Comparison of ENCODE assay signal across 20 cellular contexts in genomic region chrX:45632506-45632905, GRCh38.
DNase-seq lines count a peak whose midpoint lies in the region; ATAC-seq, FAIRE-seq and TF ChIP-seq lines count a peak whose summit lies in the region.
"Had no signal": no experiment of that assay in that cellular context is flagged by ENCODE, and none has a peak within 500 bp of the region (broad histone marks: within the 10 kb centered on the region; RNA-seq: fewer than 3 reads in every experiment).

No MANE protein-coding gene starts in this region.

- no peak for TF ChIP-seq POLR2A in H1 (IDR thresholded peaks at IDR 0.05; ENCODE audit: control extremely low read depth in 1 of 2, low read depth in 2 of 2, low read length in 2 of 2)

- TF ChIP-seq EP300 in H1 (IDR thresholded peaks at IDR 0.05; ENCODE audit: borderline replicate concordance in 1 of 2, low read depth in 2 of 2, low read length in 2 of 2), result no peak

- H3K36me3 ChIP-seq in Loucy (ENCODE audit: insufficient read depth, low read length), result no peaks in the 10 kb centered on the region
- no peaks in the 10 kb centered on the region for H3K36me3 ChIP-seq in H1 (ENCODE audit: control insufficient read depth in 2 of 4, insufficient read depth in 4 of 4, low read length in 3 of 4)
- H3K36me3 ChIP-seq in trophoblast cell (ENCODE audit: control insufficient read depth in 1 of 2, insufficient read depth in 2 of 2, low read length in 2 of 2), result no peaks in the 10 kb centered on the region
- H3K36me3 ChIP-seq: BE2C, HAP-1 had no signal

- H2BK5ac ChIP-seq in H1 (ENCODE audit: low read depth, low read length) (no peak overlapping the region), trophoblast cell (ENCODE audit: low read depth, low read length, poor library complexity) (no peak overlapping the region)

- CTCF ChIA-PET in H1 (lab: Charles Lee; ENCODE audit: partially characterized antibody), result interaction anchor here (0.7 to 1.6 kb wide), 4 partner anchors 9 to 118 kb away, joined by 3 to 5 read pairs (median 4); no protein-coding TSS in a partner anchor

- no peak overlapping the region for H3K27ac ChIP-seq in H1 (ENCODE audit: low read depth, low read length)
- no peak overlapping the region for H3K27ac ChIP-seq in trophoblast cell (ENCODE audit: low read depth, low read length)
- H3K27ac ChIP-seq: A549, KMS-11 had no signal

- H3K18ac ChIP-seq in H1 (ENCODE audit: extremely low read depth, low read length) (no peak overlapping the region), trophoblast cell (ENCODE audit: low read length) (no peak overlapping the region)

- H3K9me2 ChIP-seq in Loucy (replicated peaks; ENCODE audit: low read depth, low read length), result no peaks in the 10 kb centered on the region

- TF ChIP-seq CTCF in Loucy (conservative IDR thresholded peaks at IDR 0.05; ENCODE audit: low read length) (peak; percentile 16; the same call in 1 of the 2 replicates), H1 (IDR thresholded peaks at IDR 0.05; ENCODE audit: control extremely low read depth in 1 of 3, insufficient read depth in 1 of 3, low read depth in 1 of 3, low read length in 3 of 3) (peak; percentile 14 to 38 (median 32))

- no peak overlapping the region for H2AFZ ChIP-seq in Loucy (ENCODE audit: low read length)
- H2AFZ ChIP-seq in H1 (ENCODE audit: low read length), result no peak overlapping the region
- H2AFZ ChIP-seq in trophoblast cell (ENCODE audit: insufficient read depth, low read length, poor library complexity), result no peak overlapping the region

- H3K9me3 ChIP-seq in Loucy (ENCODE audit: insufficient read depth, low read depth, low read length), result no peaks in the 10 kb centered on the region
- H3K9me3 ChIP-seq in H1 (ENCODE audit: insufficient read depth in 2 of 2, low read depth in 1 of 2, low read length in 1 of 2), result no peaks in the 10 kb centered on the region; a peak in 1 of 4 replicates
- no peaks in the 10 kb centered on the region for H3K9me3 ChIP-seq in trophoblast cell (ENCODE audit: insufficient read depth, low read depth, low read length)
- H3K9me3 ChIP-seq: A549, BE2C, HAP-1 had no signal

- H3K4me3 ChIP-seq in Loucy (ENCODE audit: low read length, poor library complexity, severe bottlenecking) (no peak overlapping the region), H1 (ENCODE audit: extremely low read depth in 1 of 4, insufficient read depth in 2 of 4, low read depth in 3 of 4, low read length in 4 of 4) (no peak overlapping the region), trophoblast cell (ENCODE audit: low read depth, low read length) (no peak overlapping the region)
- H3K4me3 ChIP-seq: A549, HAP-1 had no signal

- no peak overlapping the region for H4K5ac ChIP-seq in H1 (ENCODE audit: insufficient read length, low read depth, low read length)

- no peak for ATAC-seq in HG02763 (IDR thresholded peaks at IDR 0.05; ENCODE audit: unreplicated experiment)
- no peak for ATAC-seq in GM18907 (IDR thresholded peaks at IDR 0.05; ENCODE audit: unreplicated experiment)
- ATAC-seq: A549 had no signal

- no peak overlapping the region for H3K56ac ChIP-seq in H1 (replicated peaks; ENCODE audit: insufficient read length, low read depth, low read length)

- H4K20me1 ChIP-seq in Loucy (ENCODE audit: insufficient read depth, low read length, poor library complexity, severe bottlenecking), result no peaks in the 10 kb centered on the region
- no peaks in the 10 kb centered on the region for H4K20me1 ChIP-seq in H1 (replicated peaks in 1 of 2; ENCODE audit: control insufficient read depth in 1 of 2, insufficient read depth in 2 of 2, low read length in 2 of 2)

- H3K4me1 ChIP-seq in Loucy (ENCODE audit: insufficient read depth, low read length, poor library complexity, severe bottlenecking), result no peaks in the 10 kb centered on the region
- no peaks in the 10 kb centered on the region for H3K4me1 ChIP-seq in H1 (replicated peaks in 1 of 4; ENCODE audit: control insufficient read depth in 3 of 4, insufficient read depth in 4 of 4, low read length in 3 of 4)
- H3K4me1 ChIP-seq in trophoblast cell (ENCODE audit: control insufficient read depth in 1 of 2, insufficient read depth in 2 of 2, low read length in 2 of 2), result no peaks in the 10 kb centered on the region
- H3K4me1 ChIP-seq: A549, BE2C, HAP-1 had no signal

- H3K4me2 ChIP-seq in Loucy (ENCODE audit: low read depth, low read length, poor library complexity, severe bottlenecking), result no peak overlapping the region
- no peak overlapping the region for H3K4me2 ChIP-seq in H1 (ENCODE audit: insufficient read depth in 1 of 2, low read depth in 2 of 2, low read length in 2 of 2)
- H3K4me2 ChIP-seq in trophoblast cell (ENCODE audit: low read length), result no peak overlapping the region
- H3K4me2 ChIP-seq: A549, KMS-11 had no signal

- POLR2A ChIA-PET in H1 (lab: Charles Lee; ENCODE audit: partially characterized antibody), result no interaction called here

- DNase-seq in ELF-1 (ENCODE audit: low read depth, low spot score) (peak; percentile 7), H1 (ENCODE audit: low read depth in 1 of 2, low spot score in 2 of 2) (peak in 1 of 2 experiments; percentile 41), trophoblast cell (peak; percentile 4 to 6), NCI-H1092 (lab: John Stamatoyannopoulos, UW) (no peak)
- DNase-seq: BE2C, DMS53, GF-D8, NCI-H1105 treated with DMSO at 0.1 percent for 48 hours, NCI-H2029 treated with DMSO at 0.1 percent for 48 hours, NCI-H226, NCI-H510A treated with DMSO at 0.1 percent for 48 hours, RPMI8226, SHP77 treated with DMSO at 0.1 percent for 48 hours had no signal

- 93% methylated on average over 10 of the region's 17 CpGs; no CpG with 5 or more reads in 1 of the 2 experiments for WGBS in H1 (ENCODE audit: extremely low coverage in 1 of 2, insufficient coverage in 1 of 2, insufficient read length in 1 of 2, insufficient replicate concordance in 2 of 2, low coverage in 1 of 2, low lambda C conversion rate in 2 of 2, missing lambda C conversion rate in 1 of 2), 2 experiments
- no CpG with 5 or more reads among the region's 17 CpGs for WGBS in trophoblast cell (ENCODE audit: extremely low coverage, insufficient coverage, insufficient read length)

- H3K79me2 ChIP-seq in Loucy (ENCODE audit: insufficient read depth, low read length) (no peaks in the 10 kb centered on the region), H1 (ENCODE audit: control insufficient read depth in 1 of 2, insufficient read depth in 2 of 2, low read length in 2 of 2) (no peaks in the 10 kb centered on the region), trophoblast cell (ENCODE audit: control insufficient read depth, insufficient read depth, low read length, poor library complexity) (no peaks in the 10 kb centered on the region)

- H3K9ac ChIP-seq in Loucy (ENCODE audit: low read depth, low read length, poor library complexity, severe bottlenecking) (no peak overlapping the region), H1 (replicated peaks in 1 of 4; ENCODE audit: extremely low read depth in 1 of 4, low read depth in 3 of 4, low read length in 3 of 4) (no peak overlapping the region), trophoblast cell (ENCODE audit: low read length) (no peak overlapping the region)
- H3K9ac ChIP-seq: KMS-11 had no signal

- no peak overlapping the region for H4K8ac ChIP-seq in H1 (ENCODE audit: extremely low read depth, insufficient read depth, low read length)
- no peak overlapping the region for H4K8ac ChIP-seq in trophoblast cell (ENCODE audit: low read depth, low read length)

- H4K12ac ChIP-seq in trophoblast cell (ENCODE audit: low read depth, low read length), result no peak overlapping the region

- H2BK120ac ChIP-seq in H1 (replicated peaks; ENCODE audit: low read depth, low read length) (no peak overlapping the region), trophoblast cell (ENCODE audit: insufficient read depth, low read length, poor library complexity) (no peak overlapping the region)

- H4K91ac ChIP-seq in H1 (replicated peaks; ENCODE audit: insufficient read length, low read length) (no peak overlapping the region), trophoblast cell (ENCODE audit: low read depth, low read length) (no peak overlapping the region)

- no peak for FAIRE-seq in H1 (lab: Jason Lieb, UNC)
- FAIRE-seq: A549, D721Med had no signal

- H2BK12ac ChIP-seq in H1 (ENCODE audit: low read depth, low read length), result no peak overlapping the region
- H2BK12ac ChIP-seq in trophoblast cell (ENCODE audit: low read length), result no peak overlapping the region

- no peaks in the 10 kb centered on the region for H3F3A ChIP-seq in Loucy (ENCODE audit: low read depth)

- H3K79me1 ChIP-seq in H1 (ENCODE audit: low read depth, low read length) (no peaks in the 10 kb centered on the region), trophoblast cell (ENCODE audit: low read length) (no peaks in the 10 kb centered on the region)

- TF ChIP-seq RAD21 in H1 (IDR thresholded peaks at IDR 0.05 in 1 of 2, conservative IDR thresholded peaks at IDR 0.05 in 1 of 2; ENCODE audit: low read depth in 2 of 2, low read length in 2 of 2), result peak in 1 of 2 experiments; percentile 30; a peak in 1 of 4 replicates

- H3K14ac ChIP-seq in H1 (ENCODE audit: insufficient read length) (no peak overlapping the region), trophoblast cell (ENCODE audit: low read length) (no peak overlapping the region)

- H3K23ac ChIP-seq in H1 (ENCODE audit: insufficient read length) (no peak overlapping the region), trophoblast cell (ENCODE audit: low read length) (no peak overlapping the region)

- no peak overlapping the region for H2BK15ac ChIP-seq in H1 (ENCODE audit: low read length)

- H2BK20ac ChIP-seq in H1 (ENCODE audit: low read length), result no peak overlapping the region

- no peaks in the 10 kb centered on the region for H3K23me2 ChIP-seq in H1 (ENCODE audit: low read depth, low read length)

- H3K4ac ChIP-seq in H1 (replicated peaks; ENCODE audit: insufficient read length, low read depth, low read length) (no peak overlapping the region), trophoblast cell (ENCODE audit: low read depth, low read length) (no peak overlapping the region)

- H2AK5ac ChIP-seq in H1 (ENCODE audit: low read depth, low read length) (no peak overlapping the region), trophoblast cell (ENCODE audit: low read length) (no peak overlapping the region)

- H3K27me3 ChIP-seq in Loucy (ENCODE audit: insufficient read depth, low read length, poor library complexity, severe bottlenecking), result no peaks in the 10 kb centered on the region
- no peaks in the 10 kb centered on the region for H3K27me3 ChIP-seq in H1 (replicated peaks in 1 of 4; ENCODE audit: control insufficient read depth in 3 of 4, extremely low read depth in 1 of 4, insufficient read depth in 3 of 4, low read length in 3 of 4)
- no peaks in the 10 kb centered on the region for H3K27me3 ChIP-seq in trophoblast cell (ENCODE audit: insufficient read depth, low read length)
- H3K27me3 ChIP-seq: BE2C had no signal

TF ChIP-seq in H1, 55 proteins besides CTCF, POLR2A, EP300 and RAD21 (continues in another document):
- no peak for TF ChIP-seq TEAD4 (IDR thresholded peaks at IDR 0.05; ENCODE audit: low read depth, low read length)
- no peak for TF ChIP-seq RBBP5 (IDR thresholded peaks at IDR 0.05; ENCODE audit: borderline replicate concordance, low read depth, low read length)
- no peak for TF ChIP-seq RXRA (IDR thresholded peaks at IDR 0.05; ENCODE audit: insufficient read depth, low read depth, low read length)
- TF ChIP-seq CBX5 (IDR thresholded peaks at IDR 0.05; ENCODE audit: low read depth, low read length), result no peak
- no peak for TF ChIP-seq TCF12 (IDR thresholded peaks at IDR 0.05; ENCODE audit: low read depth, low read length)
